Comparison of ENCODE assay signal across 29 cellular contexts in genomic region chr22:46357186-46357500, GRCh38. TPM values are rescaled to one million over a fixed set of nuclear protein-coding genes. Genes with fewer than 3 reads are reported as not detected.
DNase-seq lines count a peak whose midpoint lies in the region; ATAC-seq, FAIRE-seq and TF ChIP-seq lines count a peak whose summit lies in the region.
"Had no signal": no experiment of that assay in that cellular context is flagged by ENCODE, and none has a peak within 500 bp of the region (broad histone marks: within the 10 kb centered on the region; RNA-seq: fewer than 3 reads in every experiment).

No MANE protein-coding gene starts in this region.

- DNase-seq in left cardiac atrium, result peak; percentile 15
- no peak for DNase-seq in left ventricle myocardium inferior
- DNase-seq in HCT116 (ENCODE audit: low read depth, low spot score), result no peak
- DNase-seq in H1 (ENCODE audit: low read depth in 1 of 2, low spot score in 2 of 2), result no peak
- DNase-seq in NCI-H446 (lab: John Stamatoyannopoulos, UW), result no peak
- DNase-seq: AML-193; Caco-2; CD8-positive, alpha-beta T cell; DMS 273 treated with DMSO at 0.1 percent for 48 hours; DND-41; Kasumi-1; MV-4-11; NCI-H1105 treated with DMSO at 0.1 percent for 48 hours; NCI-H146; NCI-H1930; NCI-H2107; NCI-H446 treated with DMSO at 0.1 percent for 48 hours; NCI-H526; NCI-H82; NK-92 treated with Interleukin-12 subunit alpha and Interleukin-12 subunit beta, amount 100 ng/mL, for 24 hours; PC-9; SHP77 had no signal

- H3K4me3 ChIP-seq in left ventricle myocardium inferior (no peak overlapping the region), HCT116 (replicated peaks in 1 of 2; ENCODE audit: low read depth in 1 of 2, low read length in 2 of 2) (no peak overlapping the region), H1 (ENCODE audit: extremely low read depth in 1 of 4, insufficient read depth in 2 of 4, low read depth in 3 of 4, low read length in 4 of 4) (no peak overlapping the region), thymus (ENCODE audit: low read length) (no peak overlapping the region)
- H3K4me3 ChIP-seq: A549, HAP-1, K562, PC-9 had no signal

- peaks cover 3% of the 10 kb centered on the region; the same call in 1 of the 2 replicates for H3K79me2 ChIP-seq in HCT116 (ENCODE audit: insufficient read depth, low read length)
- H3K79me2 ChIP-seq in H1 (ENCODE audit: control insufficient read depth in 1 of 2, insufficient read depth in 2 of 2, low read length in 2 of 2), result no peaks in the 10 kb centered on the region

- intact Hi-C loops in left cardiac atrium (cut with DNase I), result no loop called here
- intact Hi-C loops in left ventricle myocardium inferior (cut with micrococcal nuclease), result no loop called here
- intact Hi-C loops in HCT116 (cut with micrococcal nuclease), result no loop called here

- no peak overlapping the region for H2BK15ac ChIP-seq in H1 (ENCODE audit: low read length)

- H3K4ac ChIP-seq in H1 (replicated peaks; ENCODE audit: insufficient read length, low read depth, low read length), result no peak overlapping the region

- H3K4me2 ChIP-seq in HCT116 (ENCODE audit: low read length) (no peak overlapping the region), H1 (ENCODE audit: insufficient read depth in 1 of 2, low read depth in 2 of 2, low read length in 2 of 2) (no peak overlapping the region)
- H3K4me2 ChIP-seq: A549, PC-9 had no signal

- no peak overlapping the region for H2BK20ac ChIP-seq in H1 (ENCODE audit: low read length)

- no peaks in the 10 kb centered on the region for H3K23me2 ChIP-seq in H1 (ENCODE audit: low read depth, low read length)

- H3K27me3 ChIP-seq in left ventricle myocardium inferior (ENCODE audit: low read depth) (no peaks in the 10 kb centered on the region), HCT116 (ENCODE audit: insufficient read depth, low read length) (no peaks in the 10 kb centered on the region), H1 (replicated peaks in 1 of 4; ENCODE audit: control insufficient read depth in 3 of 4, extremely low read depth in 1 of 4, insufficient read depth in 3 of 4, low read length in 3 of 4) (no peaks in the 10 kb centered on the region), thymus (ENCODE audit: control insufficient read depth, insufficient read depth) (no peaks in the 10 kb centered on the region)

- H3K79me1 ChIP-seq in H1 (ENCODE audit: low read depth, low read length), result 0 out of 2 replicates have a peak, but pooled peaks cover 4% of the 10 kb centered on the region

- no peak overlapping the region for H2AK5ac ChIP-seq in H1 (ENCODE audit: low read depth, low read length)

- H3K9me3 ChIP-seq in left ventricle myocardium inferior (replicated peaks) (no peaks in the 10 kb centered on the region), HCT116 (ENCODE audit: control insufficient read depth in 1 of 2, insufficient read depth in 1 of 2, low read depth in 1 of 2, low read length in 2 of 2) (no peaks in the 10 kb centered on the region), H1 (ENCODE audit: insufficient read depth in 2 of 2, low read depth in 1 of 2, low read length in 1 of 2) (no peaks in the 10 kb centered on the region; a peak in 1 of 4 replicates), thymus (ENCODE audit: control insufficient read depth) (peaks cover 1% of the 10 kb centered on the region)
- H3K9me3 ChIP-seq: A549, Caco-2, HAP-1 had no signal

- no peak for FAIRE-seq in H1 (lab: Jason Lieb, UNC)
- FAIRE-seq: A549, GM18507, K562 had no signal

- TF ChIP-seq EP300 in H1 (IDR thresholded peaks at IDR 0.05; ENCODE audit: borderline replicate concordance in 1 of 2, low read depth in 2 of 2, low read length in 2 of 2), result no peak

- no peak overlapping the region for H2BK5ac ChIP-seq in H1 (ENCODE audit: low read depth, low read length)

- RAD21 ChIA-PET in HCT116 (lab: Charles Lee; ENCODE audit: low non-redundant PET in 1 of 2, low total read pairs in 2 of 2, uncharacterized antibody in 2 of 2, unreplicated experiment in 2 of 2), result no interaction called here

- no peak overlapping the region for H4K8ac ChIP-seq in H1 (ENCODE audit: extremely low read depth, insufficient read depth, low read length)

- H2BK12ac ChIP-seq in H1 (ENCODE audit: low read depth, low read length), result no peak overlapping the region

- TF ChIP-seq RAD21 in HCT116 (IDR thresholded peaks at IDR 0.05; ENCODE audit: low read depth), result no peak
- peak in 1 of 2 experiments; percentile 18; a peak in 1 of 4 replicates for TF ChIP-seq RAD21 in H1 (IDR thresholded peaks at IDR 0.05 in 1 of 2, conservative IDR thresholded peaks at IDR 0.05 in 1 of 2; ENCODE audit: low read depth in 2 of 2, low read length in 2 of 2)

- BruUV-seq in HCT116 (replicated peaks; lab: Mats Ljungman, UMichigan), result no TSS peak

- H4K91ac ChIP-seq in H1 (replicated peaks; ENCODE audit: insufficient read length, low read length), result no peak overlapping the region

- WGBS in H1 (ENCODE audit: extremely low coverage in 1 of 2, insufficient coverage in 1 of 2, insufficient read length in 1 of 2, insufficient replicate concordance in 2 of 2, low coverage in 1 of 2, low lambda C conversion rate in 2 of 2, missing lambda C conversion rate in 1 of 2), 2 experiments, result 95% methylated on average over 10 of the region's 10 CpGs; no CpG with 5 or more reads in 1 of the 2 experiments
- WGBS in thymus, result 96% methylated on average over 10 of the region's 10 CpGs

- no peaks in the 10 kb centered on the region for H3K9me2 ChIP-seq in HCT116 (ENCODE audit: insufficient read depth)

- H2BK120ac ChIP-seq in H1 (replicated peaks; ENCODE audit: low read depth, low read length), result no peak overlapping the region

- no peak overlapping the region for H3K14ac ChIP-seq in H1 (ENCODE audit: insufficient read length)

- no peak for TF ChIP-seq POLR2A in HCT116 (IDR thresholded peaks at IDR 0.05; ENCODE audit: borderline replicate concordance, extremely low read depth, insufficient read depth, insufficient read length)
- no peak; a peak in 1 of 3 replicates for TF ChIP-seq POLR2A in H1 (IDR thresholded peaks at IDR 0.05; ENCODE audit: control extremely low read depth in 1 of 2, low read depth in 2 of 2, low read length in 2 of 2)

- H3K4me1 ChIP-seq in left ventricle myocardium inferior (peaks cover 40% of the 10 kb centered on the region), HCT116 (ENCODE audit: control insufficient read depth in 1 of 2, insufficient read depth in 2 of 2, low read length in 2 of 2) (peaks cover 13 to 14% of the 10 kb centered on the region in 2 experiments), H1 (replicated peaks in 1 of 4; ENCODE audit: control insufficient read depth in 3 of 4, insufficient read depth in 4 of 4, low read length in 3 of 4) (no peaks in the 10 kb centered on the region), thymus (ENCODE audit: control insufficient read depth, insufficient read depth, low read length) (no peaks in the 10 kb centered on the region)
- H3K4me1 ChIP-seq: Caco-2, HAP-1 had no signal

- no peak overlapping the region for H2AFZ ChIP-seq in HCT116 (ENCODE audit: low read depth, low read length, poor library complexity, severe bottlenecking)
- no peak overlapping the region for H2AFZ ChIP-seq in H1 (ENCODE audit: low read length)
- H2AFZ ChIP-seq: PC-9 had no signal

- H3K9ac ChIP-seq in HCT116 (ENCODE audit: low read length) (no peak overlapping the region), H1 (replicated peaks in 1 of 4; ENCODE audit: extremely low read depth in 1 of 4, low read depth in 3 of 4, low read length in 3 of 4) (no peak overlapping the region)

- H4K5ac ChIP-seq in H1 (ENCODE audit: insufficient read length, low read depth, low read length), result no peak overlapping the region

- ATAC-seq in left cardiac atrium, result no peak
- ATAC-seq in HCT116, result no peak
- ATAC-seq in GM19324 (IDR thresholded peaks at IDR 0.05; ENCODE audit: low FRiP score, unreplicated experiment), result no peak
- ATAC-seq: A549; CD8-positive, alpha-beta T cell; K562 had no signal

- CTCF ChIA-PET in HCT116 (lab: Charles Lee), result no interaction called here
- CTCF ChIA-PET in H1 (lab: Charles Lee; ENCODE audit: partially characterized antibody), result interaction anchor here (0.6 to 5.8 kb wide), 9 partner anchors 10 to 197 kb away, joined by 3 to 60 read pairs (median 4); partner anchors contain the start of gene CELSR1

- H3K18ac ChIP-seq in H1 (ENCODE audit: extremely low read depth, low read length), result no peak overlapping the region

- TF ChIP-seq CTCF in left ventricle myocardium inferior (IDR thresholded peaks at IDR 0.05; ENCODE audit: borderline replicate concordance), result no peak
- TF ChIP-seq CTCF in HCT116 (IDR thresholded peaks at IDR 0.05 in 2 of 3, conservative IDR thresholded peaks at IDR 0.05 in 1 of 3; ENCODE audit: borderline replicate concordance in 1 of 3, insufficient read depth in 1 of 3, low read depth in 2 of 3, low read length in 2 of 3), result no peak
- TF ChIP-seq CTCF in H1 (IDR thresholded peaks at IDR 0.05; ENCODE audit: control extremely low read depth in 1 of 3, insufficient read depth in 1 of 3, low read depth in 1 of 3, low read length in 3 of 3), result peak in 2 of 3 experiments; percentile 4 to 7; a peak in 2 of 4 replicates

- H3K36me3 ChIP-seq in left ventricle myocardium inferior (peaks cover 48% of the 10 kb centered on the region), HCT116 (ENCODE audit: control insufficient read depth in 1 of 2, insufficient read depth in 2 of 2, low read length in 2 of 2) (peaks cover 10 to 11% of the 10 kb centered on the region in 2 experiments; a peak in 3 of 4 replicates), H1 (ENCODE audit: control insufficient read depth in 2 of 4, insufficient read depth in 4 of 4, low read length in 3 of 4) (peaks cover 8 to 33% (median 23%) of the 10 kb centered on the region in 4 experiments; a peak in 7 of 8 replicates), thymus (ENCODE audit: control insufficient read depth, insufficient read depth) (peaks cover 59% of the 10 kb centered on the region)

- no peak overlapping the region for H3K56ac ChIP-seq in H1 (replicated peaks; ENCODE audit: insufficient read length, low read depth, low read length)

- peaks cover 6% of the 10 kb centered on the region; the same call in 1 of the 2 replicates for H4K20me1 ChIP-seq in HCT116 (ENCODE audit: insufficient read depth)
- H4K20me1 ChIP-seq in H1 (replicated peaks in 1 of 2; ENCODE audit: control insufficient read depth in 1 of 2, insufficient read depth in 2 of 2, low read length in 2 of 2), result peaks cover 13 to 17% of the 10 kb centered on the region in 2 experiments

- POLR2A ChIA-PET in HCT116 (lab: Charles Lee), result no interaction called here
- POLR2A ChIA-PET in H1 (lab: Charles Lee; ENCODE audit: partially characterized antibody), result interaction anchor here (1.1 kb wide), 1 partner anchor 27 kb away, joined by 3 read pairs; no protein-coding TSS in a partner anchor

- no peak overlapping the region for H3K27ac ChIP-seq in left ventricle myocardium inferior (replicated peaks)
- no peak overlapping the region for H3K27ac ChIP-seq in HCT116 (ENCODE audit: low read depth, low read length)
- H3K27ac ChIP-seq in H1 (ENCODE audit: low read depth, low read length), result no peak overlapping the region
- peak overlapping the region; percentile 18 for H3K27ac ChIP-seq in thymus (ENCODE audit: low read depth)
- H3K27ac ChIP-seq: C4-2B, PC-9 had no signal

- H3K23ac ChIP-seq in H1 (ENCODE audit: insufficient read length), result no peak overlapping the region

RNA-seq across cellular contexts. Expression of gene TRMU, which starts 21.6 kb away (rescaled TPM):
- total RNA-seq in left cardiac atrium (10 to 100 TPM; 27.5 to 41.9 TPM), left ventricle myocardium inferior (42.0 TPM), HCT116 (2021; ENCODE audit: unreplicated experiment) (65.4 TPM)
- 41.2 and 47.6 TPM in 2 replicates for polyA plus RNA-seq in HCT116 (2012)
- 67.7 and 70.6 TPM in 2 replicates for total RNA-seq in H1 (2021; fragmentation: NEBNext Ultra II Directional; extraction: Animal tissue kit (Norgen Biotek cat#: 25700))
- polyA plus RNA-seq in H1 (2011; rRNA removed) (43.4 and 52.9 TPM in 2 replicates), thymus (28.7 TPM)
- polyA plus RNA-seq in H1 (2011; cell fraction: cytosol; rRNA removed), result 58.0 TPM
- 205 TPM for polyA plus RNA-seq in H1 (2011; cell fraction: nucleus; rRNA removed)
- 56.5 to 70.4 TPM (median 62.8 TPM) in 4 replicates for polyA plus RNA-seq in H1 (2012, experiment 1 of 2)
- polyA plus RNA-seq in H1 (2012, experiment 2 of 2), result 31.1 TPM
- polyA plus RNA-seq in H1 (2013, experiment 1 of 2), result 40.5 TPM
- 37.4 TPM for polyA plus RNA-seq in H1 (2013, experiment 2 of 2)
- 35.1 and 35.7 TPM in 2 replicates for polyA minus RNA-seq in H1 (2011; rRNA and poly(A)+ RNA removed)
- 34.8 TPM for polyA minus RNA-seq in H1 (2011; cell fraction: cytosol; rRNA and poly(A)+ RNA removed)
- 112 TPM for polyA minus RNA-seq in H1 (2011; cell fraction: nucleus; rRNA and poly(A)+ RNA removed)

Comparison
In these comparisons a context has a peak if more than half of its experiments do, and no peak if none do; other contexts are left out.
1. CTCF ChIP-seq: peak in H1 (2 of 3); none in left ventricle myocardium inferior (single experiment) and HCT116 (0 of 3).